ENCODE assay signal across 12 cellular contexts in the genomic region with DNA sequence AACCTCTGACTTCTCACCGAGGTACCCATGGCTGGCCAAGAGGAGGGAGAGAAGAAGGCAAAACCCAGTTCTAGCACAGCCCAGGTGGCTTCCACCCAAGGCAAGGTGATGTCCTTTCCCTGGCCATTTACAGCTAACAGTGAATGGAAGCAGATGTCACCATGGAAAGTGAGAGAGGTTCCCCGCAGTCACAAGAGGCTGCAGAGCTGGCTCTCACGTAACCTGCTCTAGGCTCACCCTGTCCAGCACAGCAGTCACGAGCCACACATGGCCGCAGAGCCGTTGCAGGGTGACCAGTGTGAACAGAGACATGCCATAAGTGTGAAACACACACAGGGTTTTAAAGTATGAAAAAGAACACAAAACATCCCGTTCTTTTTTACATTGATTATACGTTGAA.
A peak's percentile ranks its signal among the peaks of the same experiment; 100 is the strongest.
DNase-seq lines count a peak whose midpoint lies in the region; TF ChIP-seq lines count a peak whose summit lies in the region.
"Had no signal": no experiment of that assay in that cellular context is flagged by ENCODE, and none has a peak within 500 bp of the region (broad histone marks: within the 10 kb centered on the region; RNA-seq: fewer than 3 reads in every experiment).

No MANE protein-coding gene starts in this region.

- H3K27ac ChIP-seq in adrenal gland (peak overlapping the region in 3 of 5 donors; percentile 64 to 91 (median 69)), esophagus squamous epithelium (peak overlapping the region; percentile 5 to 93 (median 64)), muscle layer of colon (ENCODE audit: low read depth, low read length) (peak overlapping the region; percentile 16), stomach smooth muscle (ENCODE audit: low read length) (peak overlapping the region; percentile 24)
- H3K27ac ChIP-seq: A549 had no signal

- H3K36me3 ChIP-seq in adrenal gland (replicated peaks in 1 of 2), result peaks cover 0 to 77% of the 10 kb centered on the region in 2 donors
- peaks cover 9 to 78% (median 11%) of the 10 kb centered on the region in 3 donors for H3K36me3 ChIP-seq in esophagus squamous epithelium
- H3K36me3 ChIP-seq in muscle layer of colon (ENCODE audit: insufficient read depth, low read length), result peaks cover 90% of the 10 kb centered on the region
- H3K36me3 ChIP-seq in stomach smooth muscle (ENCODE audit: control insufficient read depth in 2 of 2, insufficient read depth in 2 of 2, low read length in 2 of 2), result peaks cover 62 to 75% of the 10 kb centered on the region in 2 donors

- WGBS in adrenal gland, 4 donors, result 92 to 96% (median 93%) methylated on average over 8 of the region's 8 CpGs
- WGBS in esophagus squamous epithelium, 2 donors, result 78 to 82% methylated on average over 6 to 7 of the region's 8 CpGs

- no peak for DNase-seq in adrenal gland
- no peak for DNase-seq in esophagus squamous epithelium (lab: John Stamatoyannopoulos, UW)
- DNase-seq in COR-L47 (lab: John Stamatoyannopoulos, UW), result no peak
- DNase-seq in NCI-H526 treated with DMSO at 0.1 percent for 48 hours (lab: John Stamatoyannopoulos, UW), result no peak
- DNase-seq in activated CD8-positive, alpha-beta memory T cell treated with anti-CD3 and anti-CD28 coated beads, Interleukin-2, amount 50 U/mL, for 48 hours, result no peak
- DNase-seq: HCEC 1CT, NCI-H1048, NCI-H2107, PC-3 had no signal

- intact Hi-C loops in adrenal gland (cut with DNase I), result no loop called here
- intact Hi-C loops in esophagus squamous epithelium (cut with DNase I), result no loop called here

- H3K4me3 ChIP-seq in adrenal gland (no peak overlapping the region), esophagus squamous epithelium (no peak overlapping the region), muscle layer of colon (ENCODE audit: low read depth in 1 of 2, low read length in 2 of 2) (no peak overlapping the region), stomach smooth muscle (ENCODE audit: low read length in 2 of 2) (no peak overlapping the region)
- H3K4me3 ChIP-seq: A549 had no signal

- TF ChIP-seq CTCF in adrenal gland (IDR thresholded peaks at IDR 0.05), result no peak
- TF ChIP-seq CTCF in esophagus squamous epithelium (IDR thresholded peaks at IDR 0.05), result no peak

- H3K9ac ChIP-seq in muscle layer of colon (ENCODE audit: low read length) (no peak overlapping the region), stomach smooth muscle (ENCODE audit: low read length in 2 of 2) (peak overlapping the region in 1 of 2 donors; percentile 6)

- H3K4me1 ChIP-seq in adrenal gland (replicated peaks in 1 of 2) (peaks cover 17 to 62% of the 10 kb centered on the region in 2 donors), esophagus squamous epithelium (peaks cover 8 to 77% (median 29%) of the 10 kb centered on the region in 3 donors), muscle layer of colon (ENCODE audit: insufficient read depth, low read length) (peaks cover 54% of the 10 kb centered on the region), stomach smooth muscle (ENCODE audit: control insufficient read depth, insufficient read depth, low read length) (peaks cover 69% of the 10 kb centered on the region)
- H3K4me1 ChIP-seq: A549 had no signal

- H3K27me3 ChIP-seq in adrenal gland, result no peaks in the 10 kb centered on the region
- H3K27me3 ChIP-seq in esophagus squamous epithelium, result no peaks in the 10 kb centered on the region
- H3K27me3 ChIP-seq in muscle layer of colon (ENCODE audit: control insufficient read depth in 1 of 2, insufficient read depth in 2 of 2, low read length in 2 of 2), result no peaks in the 10 kb centered on the region
- no peaks in the 10 kb centered on the region for H3K27me3 ChIP-seq in stomach smooth muscle (ENCODE audit: control insufficient read depth in 1 of 2, insufficient read depth in 2 of 2, low read length in 2 of 2)

- TF ChIP-seq POLR2A in adrenal gland (IDR thresholded peaks at IDR 0.05) (no peak), esophagus squamous epithelium (IDR thresholded peaks at IDR 0.05) (no peak)

- H3K9me3 ChIP-seq in adrenal gland (replicated peaks in 1 of 3), result no peaks in the 10 kb centered on the region
- no peaks in the 10 kb centered on the region for H3K9me3 ChIP-seq in esophagus squamous epithelium
- no peaks in the 10 kb centered on the region for H3K9me3 ChIP-seq in muscle layer of colon (ENCODE audit: low read length)
- H3K9me3 ChIP-seq in stomach smooth muscle (ENCODE audit: control insufficient read depth in 2 of 2, low read length in 2 of 2), result no peaks in the 10 kb centered on the region
- H3K9me3 ChIP-seq: A549 had no signal

Comparison
In these comparisons a context has a peak if more than half of its experiments do, and no peak if none do; other contexts are left out.
1. H3K27ac ChIP-seq: peak in every context shown above with its lines; median percentile 69 in adrenal gland; 64 in esophagus squamous epithelium; 24 in stomach smooth muscle; 16 in muscle layer of colon.